In genomic region chr15:51243774-51244173, GRCh38 we compare ENCODE assay signal across 15 cellular contexts.
DNase-seq lines count a peak whose midpoint lies in the region; ATAC-seq, FAIRE-seq and TF ChIP-seq lines count a peak whose summit lies in the region.
"Had no signal": no experiment of that assay in that cellular context is flagged by ENCODE, and none has a peak within 500 bp of the region (broad histone marks: within the 10 kb centered on the region; RNA-seq: fewer than 3 reads in every experiment).

No MANE protein-coding gene starts in this region.

- DNase-seq in HCEC 1CT (peak; percentile 36), NB4 (ENCODE audit: low read depth) (peak; percentile 45), H1 (ENCODE audit: low read depth in 1 of 2, low spot score in 2 of 2) (no peak), UCSD-AML1 (lab: John Stamatoyannopoulos, UW; ENCODE audit: unreplicated experiment) (no peak), nephron progenitor cell (no peak)
- DNase-seq in stimulated activated CD4-positive, alpha-beta T cell treated with anti-CD3 and anti-CD28 coated beads, Interleukin-2, amount 100 ng/mL, for 24 hours = no peak
- DNase-seq: activated naive CD4-positive, alpha-beta T cell treated with anti-CD3 and anti-CD28 coated beads for 36 hours; CD4-positive, CD25-positive, alpha-beta regulatory T cell; NCI-H2171 treated with DMSO at 0.1 percent for 48 hours; spleen; WERI-Rb-1 had no signal

- no peaks in the 10 kb centered on the region for H3K23me2 ChIP-seq in H1 (ENCODE audit: low read depth, low read length)

- H4K20me1 ChIP-seq in BLaER1 treated with 17β-estradiol and CSF1 and Interleukin-3, amounts not matched to agents 10 nM and 100 nM = no peaks in the 10 kb centered on the region
- no peaks in the 10 kb centered on the region for H4K20me1 ChIP-seq in H1 (replicated peaks in 1 of 2; ENCODE audit: control insufficient read depth in 1 of 2, insufficient read depth in 2 of 2, low read length in 2 of 2)

- H3K36me3 Mint-ChIP-seq in nephron progenitor cell (ENCODE audit: low read depth) = no peaks in the 10 kb centered on the region
- H3K36me3 Mint-ChIP-seq: CD4-positive, CD25-positive, alpha-beta regulatory T cell had no signal

- peaks cover 52 to 79% (median 65%) of the 10 kb centered on the region in 10 experiments for H3K4me1 ChIP-seq in BLaER1 treated with 17β-estradiol and CSF1 and Interleukin-3, amounts not matched to agents 10 nM and 100 nM
- H3K4me1 ChIP-seq in H1 (replicated peaks in 1 of 4; ENCODE audit: control insufficient read depth in 3 of 4, insufficient read depth in 4 of 4, low read length in 3 of 4) = peaks cover 0 to 11% (median 2%) of the 10 kb centered on the region in 4 experiments; a peak in 3 of 7 replicates

- H3K9me3 Mint-ChIP-seq in nephron progenitor cell = no peaks in the 10 kb centered on the region
- H3K9me3 Mint-ChIP-seq: activated naive CD4-positive, alpha-beta T cell treated with anti-CD3 and anti-CD28 coated beads for 36 hours had no signal

- peak overlapping the region; percentile 10 to 80 (median 68); a peak in 21 of 22 replicates for H3K27ac ChIP-seq in BLaER1 treated with 17β-estradiol and CSF1 and Interleukin-3, amounts not matched to agents 10 nM and 100 nM
- no peak overlapping the region for H3K27ac ChIP-seq in H1 (ENCODE audit: low read depth, low read length)
- H3K27ac ChIP-seq: coronary artery, spleen, WERI-Rb-1 had no signal

- no peak overlapping the region for H2AK5ac ChIP-seq in H1 (ENCODE audit: low read depth, low read length)

- no peaks in the 10 kb centered on the region for H3K27me3 ChIP-seq in BLaER1 treated with 17β-estradiol and CSF1 and Interleukin-3, amounts not matched to agents 10 nM and 100 nM
- no peaks in the 10 kb centered on the region; a peak in 1 of 7 replicates for H3K27me3 ChIP-seq in H1 (replicated peaks in 1 of 4; ENCODE audit: control insufficient read depth in 3 of 4, extremely low read depth in 1 of 4, insufficient read depth in 3 of 4, low read length in 3 of 4)

- no peak overlapping the region for H4K5ac ChIP-seq in H1 (ENCODE audit: insufficient read length, low read depth, low read length)

- H2BK15ac ChIP-seq in H1 (ENCODE audit: low read length) = no peak overlapping the region

- H3K27ac Mint-ChIP-seq in nephron progenitor cell = no peak overlapping the region
- H3K27ac Mint-ChIP-seq: activated naive CD4-positive, alpha-beta T cell treated with anti-CD3 and anti-CD28 coated beads for 36 hours; CD4-positive, CD25-positive, alpha-beta regulatory T cell had no signal

- H3K18ac ChIP-seq in H1 (ENCODE audit: extremely low read depth, low read length) = no peak overlapping the region

- no peak overlapping the region for H4K8ac ChIP-seq in H1 (ENCODE audit: extremely low read depth, insufficient read depth, low read length)

- no peak for ATAC-seq in HG02610 (IDR thresholded peaks at IDR 0.05; ENCODE audit: unreplicated experiment)

- no peak overlapping the region for H3K23ac ChIP-seq in H1 (ENCODE audit: insufficient read length)

- FAIRE-seq in H1 (lab: Jason Lieb, UNC) = no peak
- FAIRE-seq: frontal cortex had no signal

- H2BK12ac ChIP-seq in H1 (ENCODE audit: low read depth, low read length) = no peak overlapping the region

- peak overlapping the region in 6 of 11 experiments; percentile 31 to 60 (median 42); a peak in 11 of 22 replicates for H3K9ac ChIP-seq in BLaER1 treated with 17β-estradiol and CSF1 and Interleukin-3, amounts not matched to agents 10 nM and 100 nM
- H3K9ac ChIP-seq in H1 (replicated peaks in 1 of 4; ENCODE audit: extremely low read depth in 1 of 4, low read depth in 3 of 4, low read length in 3 of 4) = no peak overlapping the region

- H3K79me2 ChIP-seq in H1 (ENCODE audit: control insufficient read depth in 1 of 2, insufficient read depth in 2 of 2, low read length in 2 of 2) = no peaks in the 10 kb centered on the region

- CTCF ChIA-PET in H1 (lab: Charles Lee; ENCODE audit: partially characterized antibody) = interaction anchor here (0.8 to 0.9 kb wide), 2 partner anchors 14 to 19 kb away, joined by 3 read pairs; no protein-coding TSS in a partner anchor

- no peak for TF ChIP-seq CTCF in NB4 (IDR thresholded peaks at IDR 0.05; ENCODE audit: low read depth, low read length)
- TF ChIP-seq CTCF in H1 (IDR thresholded peaks at IDR 0.05; ENCODE audit: control extremely low read depth in 1 of 3, insufficient read depth in 1 of 3, low read depth in 1 of 3, low read length in 3 of 3) = no peak
- no peak for TF ChIP-seq CTCF in nephron progenitor cell (IDR thresholded peaks at IDR 0.05)

- TF ChIP-seq RAD21 in H1 (IDR thresholded peaks at IDR 0.05 in 1 of 2, conservative IDR thresholded peaks at IDR 0.05 in 1 of 2; ENCODE audit: low read depth in 2 of 2, low read length in 2 of 2) = no peak

- H2BK5ac ChIP-seq in H1 (ENCODE audit: low read depth, low read length) = no peak overlapping the region

- peaks cover 2% of the 10 kb centered on the region; the same call in 1 of the 2 replicates for H3K79me1 ChIP-seq in H1 (ENCODE audit: low read depth, low read length)

- no peaks in the 10 kb centered on the region for H3K36me3 ChIP-seq in BLaER1 treated with 17β-estradiol and CSF1 and Interleukin-3, amounts not matched to agents 10 nM and 100 nM
- no peaks in the 10 kb centered on the region for H3K36me3 ChIP-seq in H1 (ENCODE audit: control insufficient read depth in 2 of 4, insufficient read depth in 4 of 4, low read length in 3 of 4)
- H3K36me3 ChIP-seq: spleen, WERI-Rb-1 had no signal

- no peak for TF ChIP-seq EP300 in H1 (IDR thresholded peaks at IDR 0.05; ENCODE audit: borderline replicate concordance in 1 of 2, low read depth in 2 of 2, low read length in 2 of 2)

- H2BK120ac ChIP-seq in H1 (replicated peaks; ENCODE audit: low read depth, low read length) = no peak overlapping the region

- no peak overlapping the region for H3K14ac ChIP-seq in H1 (ENCODE audit: insufficient read length)

- H3K9me3 ChIP-seq in BLaER1 treated with 17β-estradiol and CSF1 and Interleukin-3, amounts not matched to agents 10 nM and 100 nM (replicated peaks in 1 of 11) = 0 out of 22 replicates have a peak, but pooled peaks cover 0 to 6% (median 0%) of the 10 kb centered on the region in 11 experiments
- H3K9me3 ChIP-seq in H1 (ENCODE audit: insufficient read depth in 2 of 2, low read depth in 1 of 2, low read length in 1 of 2) = no peaks in the 10 kb centered on the region
- H3K9me3 ChIP-seq: spleen had no signal

- no peak overlapping the region for H2BK20ac ChIP-seq in H1 (ENCODE audit: low read length)

- TF ChIP-seq POLR2A in NB4 (IDR thresholded peaks at IDR 0.05; ENCODE audit: extremely low read depth, insufficient read length) = no peak
- TF ChIP-seq POLR2A in H1 (IDR thresholded peaks at IDR 0.05; ENCODE audit: control extremely low read depth in 1 of 2, low read depth in 2 of 2, low read length in 2 of 2) = no peak

- POLR2A ChIA-PET in H1 (lab: Charles Lee; ENCODE audit: partially characterized antibody) = no interaction called here

- peak overlapping the region; percentile 32 to 74 (median 54) for H3K4me2 ChIP-seq in BLaER1 treated with 17β-estradiol and CSF1 and Interleukin-3, amounts not matched to agents 10 nM and 100 nM
- H3K4me2 ChIP-seq in H1 (ENCODE audit: insufficient read depth in 1 of 2, low read depth in 2 of 2, low read length in 2 of 2) = no peak overlapping the region

- no peak overlapping the region for H4K91ac ChIP-seq in H1 (replicated peaks; ENCODE audit: insufficient read length, low read length)

- H3K56ac ChIP-seq in H1 (replicated peaks; ENCODE audit: insufficient read length, low read depth, low read length) = no peak overlapping the region

- no peak overlapping the region for H3K4me3 Mint-ChIP-seq in nephron progenitor cell
- H3K4me3 Mint-ChIP-seq: activated naive CD4-positive, alpha-beta T cell treated with anti-CD3 and anti-CD28 coated beads for 36 hours; CD4-positive, CD25-positive, alpha-beta regulatory T cell had no signal

- H3K4me1 Mint-ChIP-seq in nephron progenitor cell = peaks cover 37% of the 10 kb centered on the region
- H3K4me1 Mint-ChIP-seq: CD4-positive, CD25-positive, alpha-beta regulatory T cell had no signal

- no peak overlapping the region for H3K4me3 ChIP-seq in BLaER1 treated with 17β-estradiol and CSF1 and Interleukin-3, amounts not matched to agents 10 nM and 100 nM
- H3K4me3 ChIP-seq in NB4 (ENCODE audit: low read depth, low read length) (no peak overlapping the region), H1 (ENCODE audit: extremely low read depth in 1 of 4, insufficient read depth in 2 of 4, low read depth in 3 of 4, low read length in 4 of 4) (no peak overlapping the region)
- H3K4me3 ChIP-seq: coronary artery, spleen had no signal

- H3K4ac ChIP-seq in H1 (replicated peaks; ENCODE audit: insufficient read length, low read depth, low read length) = no peak overlapping the region

- no peak overlapping the region for H2AFZ ChIP-seq in H1 (ENCODE audit: low read length)

- H3K27me3 Mint-ChIP-seq in nephron progenitor cell (ENCODE audit: low read depth, poor library complexity) = peaks cover 4% of the 10 kb centered on the region

TF ChIP-seq in H1, 55 proteins besides CTCF, POLR2A, EP300 and RAD21:
- TF ChIP-seq JUND (IDR thresholded peaks at IDR 0.05; ENCODE audit: low read length) (peak; percentile 61), MAX (IDR thresholded peaks at IDR 0.05) (no peak)

Comparison
In these comparisons a context has a peak if more than half of its experiments do, and no peak if none do; other contexts are left out.
1. H3K4me2 ChIP-seq: peak in BLaER1 treated with 17β-estradiol and CSF1 and Interleukin-3, amounts not matched to agents 10 nM and 100 nM (11 of 11); none in H1 (0 of 2).
2. H3K9ac ChIP-seq: peak in BLaER1 treated with 17β-estradiol and CSF1 and Interleukin-3, amounts not matched to agents 10 nM and 100 nM (6 of 11); none in H1 (0 of 4).
3. DNase-seq: peak in HCEC 1CT (single experiment) and NB4 (single experiment); none in H1 (0 of 2), UCSD-AML1 (single experiment), stimulated activated CD4-positive, alpha-beta T cell treated with anti-CD3 and anti-CD28 coated beads, Interleukin-2, amount 100 ng/mL, for 24 hours (0 of 2) and nephron progenitor cell (single experiment).